Comparison of ENCODE assay signal across 23 cellular contexts in genomic region chr1:7174980-7175379, GRCh38.
"Had no signal": no experiment of that assay in that cellular context is flagged by ENCODE, and none has a peak within 500 bp of the region (broad histone marks: within the 10 kb centered on the region; RNA-seq: fewer than 3 reads in every experiment).

No MANE protein-coding gene starts in this region.

- H3K4me1 ChIP-seq: foreskin keratinocyte, gastroesophageal sphincter, left lung, lower lobe of right lung had no signal

- H3K4me1 Mint-ChIP-seq: mesothelial cell of epicardium had no signal

- H3K4me3 Mint-ChIP-seq: mesothelial cell of epicardium had no signal

- H3K36me3 ChIP-seq: esophagus muscularis mucosa, gastroesophageal sphincter, heart right ventricle, left lung, lower lobe of right lung had no signal

- ATAC-seq: foreskin keratinocyte, gastroesophageal sphincter, heart right ventricle, left cardiac atrium, left lung, left ventricle myocardium superior, lower lobe of right lung, mucosa of descending colon had no signal

- H3K27ac ChIP-seq: coronary artery, dorsolateral prefrontal cortex, esophagus muscularis mucosa, foreskin keratinocyte, gastroesophageal sphincter, heart right ventricle, left lung, lower lobe of right lung had no signal

- H3K4me3 ChIP-seq: coronary artery, dorsolateral prefrontal cortex, esophagus muscularis mucosa, gastroesophageal sphincter, heart right ventricle, left lung, lower lobe of right lung, mucosa of descending colon had no signal

- H3K27ac Mint-ChIP-seq: mesothelial cell of epicardium had no signal

- H3K36me3 Mint-ChIP-seq: mesothelial cell of epicardium had no signal

- H3K9me3 ChIP-seq: lower lobe of right lung, mucosa of descending colon had no signal

- H3K27me3 ChIP-seq: dorsolateral prefrontal cortex had no signal

- FAIRE-seq: colon, endothelial cell of umbilical vein, frontal cortex, islet of Langerhans, keratinocyte had no signal

- DNase-seq: dermis blood vessel endothelial cell; dorsolateral prefrontal cortex; effector CD4-positive, alpha-beta T cell; effector memory CD4-positive, alpha-beta T cell; foreskin keratinocyte; heart right ventricle; hippocampal formation; kidney glomerular epithelial cell; left cardiac atrium; left lung; left ventricle myocardium superior; lower lobe of right lung; mesenchymal stem cell; mucosa of descending colon had no signal
